1 cellular context compared by ENCODE assay signal in the genomic region with DNA sequence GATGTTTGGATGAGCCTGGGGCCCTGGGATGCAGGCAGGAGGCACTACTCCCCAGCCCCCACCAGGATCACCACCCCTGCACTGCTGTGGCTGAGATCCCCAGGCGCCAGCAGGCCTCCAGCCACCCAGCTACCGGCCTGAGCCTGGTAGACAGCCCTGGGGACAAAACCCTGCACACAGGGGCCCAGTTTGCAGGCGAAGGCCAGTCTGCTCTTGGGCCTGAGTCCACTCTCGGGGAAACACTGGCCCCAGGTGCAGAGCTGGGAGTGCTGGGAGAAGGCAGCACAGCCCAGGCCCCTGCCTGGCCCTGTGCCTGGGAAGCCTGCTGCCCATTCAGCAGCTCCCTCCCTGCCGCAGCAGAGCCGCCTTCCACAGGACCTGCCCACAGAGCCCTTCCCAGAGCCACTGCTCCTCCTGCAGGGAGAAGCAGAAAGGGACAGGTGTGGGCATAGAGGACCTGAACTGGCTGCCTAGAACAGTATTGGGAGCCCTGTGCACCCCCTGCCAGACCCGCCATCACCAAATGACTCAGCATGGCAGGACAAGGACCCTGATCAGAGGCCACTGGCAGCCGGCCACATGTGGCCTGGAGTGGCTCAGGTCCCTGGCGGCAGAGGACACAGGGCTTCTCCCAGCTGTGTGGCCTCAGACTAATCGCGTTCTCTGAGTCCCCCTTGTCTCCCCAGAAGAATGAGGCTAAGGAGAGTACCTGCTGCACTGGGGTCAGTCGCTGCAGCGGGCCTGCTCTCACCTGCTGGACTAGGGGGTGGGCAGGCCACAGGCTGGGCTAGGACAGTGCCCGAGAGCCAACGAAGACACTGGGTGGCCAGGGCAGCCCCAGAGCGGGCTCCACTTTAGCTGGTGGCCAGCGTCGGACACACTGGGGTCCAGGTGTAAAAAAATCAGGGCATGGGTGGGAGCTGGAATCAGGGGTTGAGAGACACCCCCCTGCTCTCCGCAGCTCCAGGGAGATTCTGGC.
TF ChIP-seq lines count a peak whose summit lies in the region.

No MANE protein-coding gene starts in this region.

TF ChIP-seq in H1, 55 proteins besides CTCF, POLR2A, EP300 and RAD21:
- TF ChIP-seq HDAC6 (IDR thresholded peaks at IDR 0.05; ENCODE audit: low read depth, low read length) (no peak), GABPA (IDR thresholded peaks at IDR 0.05; ENCODE audit: borderline replicate concordance, insufficient read depth, low read length) (no peak), KDM1A (IDR thresholded peaks at IDR 0.05; ENCODE audit: borderline replicate concordance, low read length) (peak; percentile 36; the same call in 1 of the 2 replicates), CTBP2 (IDR thresholded peaks at IDR 0.05; ENCODE audit: borderline replicate concordance, insufficient read depth, insufficient read length, low read length) (peak; percentile 82), EGR1 (IDR thresholded peaks at IDR 0.05; ENCODE audit: borderline replicate concordance, low read depth, low read length) (peak; percentile 63; the same call in 1 of the 2 replicates)
- TF ChIP-seq, protein P1, sequence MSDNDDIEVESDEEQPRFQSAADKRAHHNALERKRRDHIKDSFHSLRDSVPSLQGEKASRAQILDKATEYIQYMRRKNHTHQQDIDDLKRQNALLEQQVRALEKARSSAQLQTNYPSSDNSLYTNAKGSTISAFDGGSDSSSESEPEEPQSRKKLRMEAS (IDR thresholded peaks at IDR 0.05): peak; percentile 48
